Comparison of ENCODE assay signal across 21 cellular contexts in genomic region chr2:240650254-240650965, GRCh38. TPM values are rescaled to one million over a fixed set of nuclear protein-coding genes. Genes with fewer than 3 reads are reported as not detected.
"Had no signal": no experiment of that assay in that cellular context is flagged by ENCODE, and none has a peak within 500 bp of the region (broad histone marks: within the 10 kb centered on the region; RNA-seq: fewer than 3 reads in every experiment).

No MANE protein-coding gene starts in this region.

- H3K4me3 ChIP-seq: hepatocyte, pancreas, prostate gland, skin epidermis, stomach had no signal

- ATAC-seq: naive thymus-derived CD8-positive, alpha-beta T cell; pancreas; sciatic nerve had no signal

- DNase-seq: erythroblast; foreskin melanocyte; kidney glomerular epithelial cell; naive thymus-derived CD8-positive, alpha-beta T cell; pancreas; stimulated activated CD4-positive, alpha-beta T cell treated with anti-CD3 and anti-CD28 coated beads, Interleukin-2, amount 100 ng/mL, for 24 hours; stimulated activated naive CD4-positive, alpha-beta T cell; stomach; trophoblast cell had no signal

- H3K4me1 ChIP-seq: pancreas, prostate gland, stomach had no signal

- H3K9me3 ChIP-seq: pancreas, prostate gland, stomach had no signal

- H3K27me3 ChIP-seq: pancreas had no signal

- H3K27ac Mint-ChIP-seq: dendritic cell treated with granulocyte-macrophage colony-stimulating factor and Interleukin-4, amounts not matched to agents 40 ng/mL and 50 ng/mL, for 4 days; naive thymus-derived CD8-positive, alpha-beta T cell had no signal

- H3K4me3 Mint-ChIP-seq: dendritic cell treated with granulocyte-macrophage colony-stimulating factor and Interleukin-4, amounts not matched to agents 40 ng/mL and 50 ng/mL, for 4 days; naive thymus-derived CD8-positive, alpha-beta T cell had no signal

- H3K27ac ChIP-seq: hepatocyte, pancreas, prostate gland, skin epidermis, stomach had no signal

- H3K36me3 ChIP-seq: pancreas, prostate gland, stomach had no signal

- H3K36me3 Mint-ChIP-seq: naive thymus-derived CD8-positive, alpha-beta T cell had no signal

RNA-seq across cellular contexts. Expression of gene AQP12B, which starts 32.3 kb away (rescaled TPM):
- total RNA-seq: endothelial cell of umbilical vein; hepatocyte; liver; mammary epithelial cell; mesenteric fat pad; mononuclear cell; naive thymus-derived CD8-positive, alpha-beta T cell; prostate gland; renal cortical epithelial cell; sciatic nerve; urinary bladder had no signal

RNA-seq across cellular contexts. Expression of gene AQP12A, which starts 41.3 kb away (rescaled TPM):
- total RNA-seq: endothelial cell of umbilical vein; hepatocyte; liver; mammary epithelial cell; mesenteric fat pad; mononuclear cell; naive thymus-derived CD8-positive, alpha-beta T cell; prostate gland; renal cortical epithelial cell; sciatic nerve; stomach; urinary bladder had no signal
